17 cellular contexts compared by ENCODE assay signal in the genomic region with DNA sequence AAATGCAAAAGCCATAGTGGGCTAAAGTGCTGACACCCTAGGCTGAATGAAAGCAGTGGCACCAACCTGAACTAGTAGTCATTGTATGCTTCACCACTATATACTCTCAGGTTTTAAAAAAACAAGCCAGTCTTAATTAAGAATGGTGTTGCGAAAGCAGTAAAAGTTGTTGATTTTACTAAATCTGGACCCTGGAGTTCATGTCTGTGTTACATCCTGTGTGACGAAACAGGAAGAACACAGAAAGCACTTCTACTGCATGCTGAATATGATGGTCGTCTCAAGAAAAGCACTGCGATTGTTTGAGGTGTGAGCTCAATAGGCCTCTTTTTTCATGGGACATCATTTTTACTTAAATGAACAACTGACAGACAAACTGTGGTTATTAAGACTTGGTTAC. TPM values are rescaled to one million over a fixed set of nuclear protein-coding genes. Genes with fewer than 3 reads are reported as not detected.
DNase-seq lines count a peak whose midpoint lies in the region; ATAC-seq, FAIRE-seq and TF ChIP-seq lines count a peak whose summit lies in the region.
"Had no signal": no experiment of that assay in that cellular context is flagged by ENCODE, and none has a peak within 500 bp of the region (broad histone marks: within the 10 kb centered on the region; RNA-seq: fewer than 3 reads in every experiment).

No MANE protein-coding gene starts in this region.

- H3K23ac ChIP-seq in mesenchymal stem cell (ENCODE audit: low read length in 2 of 2) = no peak overlapping the region

- H3K4me1 Mint-ChIP-seq in CD8-positive, alpha-beta T cell (ENCODE audit: low read depth) = peaks cover 10% of the 10 kb centered on the region

- FAIRE-seq in bronchial epithelial cell (lab: Jason Lieb, UNC) = no peak
- FAIRE-seq: islet of Langerhans, RCC 7860 had no signal

- CTCF ChIA-PET in CD8-positive, alpha-beta T cell (lab: Charles Lee) = no interaction called here

- no peak overlapping the region for H2BK12ac ChIP-seq in mesenchymal stem cell (ENCODE audit: low read length in 2 of 2)

- no peaks in the 10 kb centered on the region for H3K27me3 ChIP-seq in CD8-positive, alpha-beta T cell (ENCODE audit: insufficient read depth, low read length)
- H3K27me3 ChIP-seq in bronchial epithelial cell (ENCODE audit: control insufficient read depth, insufficient read depth, low read length) = no peaks in the 10 kb centered on the region
- peaks cover 0 to 14% of the 10 kb centered on the region in 2 experiments for H3K27me3 ChIP-seq in mesenchymal stem cell (ENCODE audit: control insufficient read depth in 1 of 2, insufficient read depth in 1 of 2, low read length in 2 of 2)
- no peaks in the 10 kb centered on the region for H3K27me3 ChIP-seq in gastroesophageal sphincter

- H3K9ac ChIP-seq in mesenchymal stem cell (ENCODE audit: low read length) = no peak overlapping the region

- H4K91ac ChIP-seq in mesenchymal stem cell (ENCODE audit: low read length) = no peak overlapping the region

- ATAC-seq in CD8-positive, alpha-beta T cell = peak; percentile 93
- ATAC-seq in left cardiac atrium (no peak), gastroesophageal sphincter (no peak)
- ATAC-seq: activated naive CD4-positive, alpha-beta T cell treated with anti-CD3 and anti-CD28 coated beads, Interleukin-2, amount 50 U/mL, for 72 hours had no signal

- no peaks in the 10 kb centered on the region for H3K79me1 ChIP-seq in mesenchymal stem cell (replicated peaks; ENCODE audit: low read length, poor library complexity, severe bottlenecking)

- H3K18ac ChIP-seq in mesenchymal stem cell (ENCODE audit: low read depth in 1 of 2, low read length in 2 of 2) = no peak overlapping the region

- no peaks in the 10 kb centered on the region for H3K36me3 ChIP-seq in CD8-positive, alpha-beta T cell (ENCODE audit: insufficient read depth, low read length)
- H3K36me3 ChIP-seq in bronchial epithelial cell (ENCODE audit: control insufficient read depth, insufficient read depth, low read length) = no peaks in the 10 kb centered on the region
- no peaks in the 10 kb centered on the region for H3K36me3 ChIP-seq in mesenchymal stem cell (ENCODE audit: control insufficient read depth in 1 of 2, insufficient read depth in 2 of 2, low read depth in 1 of 2, low read length in 2 of 2)
- H3K36me3 ChIP-seq in gastroesophageal sphincter = no peaks in the 10 kb centered on the region

- H3K27me3 Mint-ChIP-seq in CD8-positive, alpha-beta T cell (ENCODE audit: low read depth) = no peaks in the 10 kb centered on the region

- H3K4me3 Mint-ChIP-seq in CD8-positive, alpha-beta T cell = peak overlapping the region; percentile 23

- intact Hi-C loops in CD8-positive, alpha-beta T cell (cut with DNase I, micrococcal nuclease) = loop anchor here (2.0 kb wide), 2 partner anchors 36 to 268 kb away; no protein-coding TSS in a partner anchor
- intact Hi-C loops in left cardiac atrium (cut with DNase I) = no loop called here

- no peaks in the 10 kb centered on the region for H3K9me3 ChIP-seq in CD8-positive, alpha-beta T cell (ENCODE audit: low read length)
- H3K9me3 ChIP-seq in mesenchymal stem cell (ENCODE audit: control insufficient read depth, low read length) = no peaks in the 10 kb centered on the region
- no peaks in the 10 kb centered on the region for H3K9me3 ChIP-seq in gastroesophageal sphincter
- H3K9me3 ChIP-seq: HAP-1 had no signal

- no peak for TF ChIP-seq EP300 in gastroesophageal sphincter (IDR thresholded peaks at IDR 0.05)

- H4K8ac ChIP-seq in mesenchymal stem cell (ENCODE audit: low read length) = no peak overlapping the region

- H3K14ac ChIP-seq in mesenchymal stem cell (ENCODE audit: low read length in 2 of 2) = no peak overlapping the region

- H3K27ac ChIP-seq in CD8-positive, alpha-beta T cell (ENCODE audit: low read depth, low read length) = peak overlapping the region; percentile 72
- H3K27ac ChIP-seq in mesenchymal stem cell (ENCODE audit: low read length, poor library complexity, severe bottlenecking) (no peak overlapping the region), coronary artery (no peak overlapping the region), gastroesophageal sphincter (no peak overlapping the region)

- H2BK15ac ChIP-seq in mesenchymal stem cell (ENCODE audit: low read depth, poor library complexity, severe bottlenecking) = no peak overlapping the region

- DNase-seq in CD8-positive, alpha-beta T cell = peak in 1 of 7 experiments; percentile 35
- DNase-seq in NAMALWA (ENCODE audit: low spot score) (peak; percentile 45), bronchial epithelial cell (ENCODE audit: low read depth) (peak; percentile 70), mesenchymal stem cell (peak; percentile 53), left cardiac atrium (no peak), coronary artery (ENCODE audit: low spot score) (no peak)
- no peak for DNase-seq in stimulated activated CD4-positive, alpha-beta T cell treated with anti-CD3 and anti-CD28 coated beads, Interleukin-15, amount 100 ng/mL, for 24 hours
- DNase-seq: activated CD4-positive, CD25-positive, alpha-beta regulatory T cell; DMS53; NCI-H2171 treated with DMSO at 0.1 percent for 48 hours had no signal

- H2AFZ ChIP-seq in mesenchymal stem cell (ENCODE audit: low read depth, low read length) = no peak overlapping the region

- no peak overlapping the region for H3K4ac ChIP-seq in mesenchymal stem cell (ENCODE audit: low read depth in 1 of 2, low read length in 2 of 2)

- H3K9me3 Mint-ChIP-seq in CD8-positive, alpha-beta T cell = no peaks in the 10 kb centered on the region
- H3K9me3 Mint-ChIP-seq: activated naive CD4-positive, alpha-beta T cell treated with anti-CD3 and anti-CD28 coated beads, Interleukin-2, amount 50 U/mL, for 72 hours had no signal

- peak overlapping the region; percentile 98 for H3K27ac Mint-ChIP-seq in CD8-positive, alpha-beta T cell
- H3K27ac Mint-ChIP-seq: activated naive CD4-positive, alpha-beta T cell treated with anti-CD3 and anti-CD28 coated beads, Interleukin-2, amount 50 U/mL, for 72 hours had no signal

- H2BK5ac ChIP-seq in mesenchymal stem cell (ENCODE audit: low read depth, low read length, poor library complexity, severe bottlenecking) = no peak overlapping the region

- TF ChIP-seq CTCF in CD8-positive, alpha-beta T cell (IDR thresholded peaks at IDR 0.05) = no peak
- no peak for TF ChIP-seq CTCF in bronchial epithelial cell (IDR thresholded peaks at IDR 0.05; ENCODE audit: insufficient read depth, low read length, severe bottlenecking)
- TF ChIP-seq CTCF in coronary artery (IDR thresholded peaks at IDR 0.05) = no peak
- no peak for TF ChIP-seq CTCF in gastroesophageal sphincter (IDR thresholded peaks at IDR 0.05)

- H3K4me3 ChIP-seq in CD8-positive, alpha-beta T cell (ENCODE audit: low read depth, low read length) = no peak overlapping the region
- H3K4me3 ChIP-seq in bronchial epithelial cell (ENCODE audit: low read depth, low read length) (no peak overlapping the region), mesenchymal stem cell (ENCODE audit: insufficient read depth in 1 of 2, low read depth in 1 of 2, low read length in 2 of 2) (no peak overlapping the region), coronary artery (no peak overlapping the region), gastroesophageal sphincter (no peak overlapping the region)
- H3K4me3 ChIP-seq: HAP-1 had no signal

- WGBS in mesenchymal stem cell = 73% methylated on average over 2 of the region's 4 CpGs
- WGBS in gastroesophageal sphincter (ENCODE audit: low coverage in 1 of 2), 2 donors = 50 to 72% methylated on average over 4 of the region's 4 CpGs

- TF ChIP-seq POLR2A in gastroesophageal sphincter (IDR thresholded peaks at IDR 0.05) = no peak

- no peak overlapping the region for H3K4me2 ChIP-seq in mesenchymal stem cell (ENCODE audit: low read length, poor library complexity, severe bottlenecking)

- no peak overlapping the region for H2BK120ac ChIP-seq in mesenchymal stem cell (ENCODE audit: low read depth, low read length)

- H2AK5ac ChIP-seq in mesenchymal stem cell (ENCODE audit: low read length, severe bottlenecking) = no peak overlapping the region

- POLR2A ChIA-PET in CD8-positive, alpha-beta T cell (lab: Charles Lee) = interaction anchor here (1.6 kb wide), 1 partner anchor 109 kb away, joined by 4 read pairs; a partner anchor contains a TSS

- peaks cover 6% of the 10 kb centered on the region for H3K4me1 ChIP-seq in CD8-positive, alpha-beta T cell (ENCODE audit: insufficient read depth, low read length)
- H3K4me1 ChIP-seq in mesenchymal stem cell (ENCODE audit: control insufficient read depth, insufficient read depth, low read depth, low read length) (no peaks in the 10 kb centered on the region), gastroesophageal sphincter (no peaks in the 10 kb centered on the region)
- H3K4me1 ChIP-seq: HAP-1 had no signal

- no peaks in the 10 kb centered on the region for H3K36me3 Mint-ChIP-seq in CD8-positive, alpha-beta T cell

RNA-seq across cellular contexts. Expression of a gene that starts 24.2 kb away (rescaled TPM):
- not detected for total RNA-seq in CD8-positive, alpha-beta T cell
- total RNA-seq in bronchial epithelial cell (0.51 TPM in 1 of 2 replicates, not detected in the other), left cardiac atrium (not detected), gastroesophageal sphincter (under 1 TPM in 1 of 4 donors, not detected in 3; 0.35 TPM)
- polyA plus RNA-seq in mesenchymal stem cell (2013, experiment 1 of 2) = not detected
- not detected for polyA plus RNA-seq in mesenchymal stem cell (2013, experiment 2 of 2)
- total RNA-seq: epithelial cell of proximal tubule had no signal
- polyA plus RNA-seq: neural cell had no signal

RNA-seq across cellular contexts. Expression of a gene that starts 45.7 kb away (rescaled TPM):
- total RNA-seq in CD8-positive, alpha-beta T cell = 10 to 100 TPM; 11.0 to 12.8 TPM
- total RNA-seq in bronchial epithelial cell (21.1 and 25.3 TPM in 2 replicates), left cardiac atrium (10 to 100 TPM; 14.8 to 15.0 TPM), gastroesophageal sphincter (10 to 100 TPM; 22.3 to 46.2 (median 26.8) TPM)
- 18.9 TPM for polyA plus RNA-seq in mesenchymal stem cell (2013, experiment 1 of 2)
- 18.3 TPM for polyA plus RNA-seq in mesenchymal stem cell (2013, experiment 2 of 2)

Comparison
In these comparisons a context has a peak if more than half of its experiments do, and no peak if none do; other contexts are left out.
1. DNase-seq: peak in NAMALWA (single experiment), bronchial epithelial cell (single experiment) and mesenchymal stem cell (single experiment); none in stimulated activated CD4-positive, alpha-beta T cell treated with anti-CD3 and anti-CD28 coated beads, Interleukin-15, amount 100 ng/mL, for 24 hours (single experiment), left cardiac atrium (single experiment) and coronary artery (single experiment).
2. intact Hi-C loops: an anchor here in CD8-positive, alpha-beta T cell (2.0 kb wide); none called in left cardiac atrium.